In the genomic region with DNA sequence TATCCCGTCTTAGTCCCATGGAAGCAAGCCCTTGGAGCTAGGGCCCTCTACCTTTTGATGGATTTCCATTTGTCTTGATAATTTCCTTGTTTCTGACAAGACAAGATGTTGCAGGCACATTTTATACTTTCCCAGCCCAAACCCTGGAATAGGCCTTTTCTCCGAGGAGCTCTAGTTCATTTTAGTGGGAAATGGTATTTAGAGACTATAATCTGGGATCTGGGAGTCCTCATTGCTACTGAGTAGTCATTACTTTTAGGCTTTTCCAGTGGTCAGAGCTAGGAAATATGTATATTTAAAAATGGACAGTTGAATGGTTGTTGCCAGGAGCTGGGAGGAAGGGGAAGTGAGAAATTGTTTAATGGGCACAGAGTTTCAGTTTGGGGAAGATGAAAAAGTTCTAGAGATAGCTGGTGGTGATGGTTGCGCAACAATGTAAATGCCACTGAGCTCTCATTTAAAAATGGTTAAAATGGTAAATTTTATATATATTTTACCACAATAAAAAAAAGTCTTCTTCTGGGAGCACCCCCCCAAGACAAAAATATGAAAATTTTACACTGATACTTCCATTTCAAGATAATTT, we compare ENCODE assay signal across 15 cellular contexts. TPM values are rescaled to one million over a fixed set of nuclear protein-coding genes. Genes with fewer than 3 reads are reported as not detected.
DNase-seq lines count a peak whose midpoint lies in the region; ATAC-seq, FAIRE-seq and TF ChIP-seq lines count a peak whose summit lies in the region.
"Had no signal": no experiment of that assay in that cellular context is flagged by ENCODE, and none has a peak within 500 bp of the region (broad histone marks: within the 10 kb centered on the region; RNA-seq: fewer than 3 reads in every experiment).

No MANE protein-coding gene starts in this region.

- H3K9me3 Mint-ChIP-seq in dendritic cell treated with granulocyte-macrophage colony-stimulating factor and Interleukin-4, amounts not matched to agents 40 ng/mL and 50 ng/mL, for 4 days = no peaks in the 10 kb centered on the region
- H3K9me3 Mint-ChIP-seq: IgD-negative memory B cell; naive thymus-derived CD8-positive, alpha-beta T cell had no signal

- peak overlapping the region; percentile 73 for H3K27ac Mint-ChIP-seq in dendritic cell treated with granulocyte-macrophage colony-stimulating factor and Interleukin-4, amounts not matched to agents 40 ng/mL and 50 ng/mL, for 4 days

- intact Hi-C loops in dendritic cell treated with granulocyte-macrophage colony-stimulating factor and Interleukin-4, amounts not matched to agents 40 ng/mL and 50 ng/mL, for 4 days (cut with micrococcal nuclease) = no loop called here

- H3K27me3 Mint-ChIP-seq in dendritic cell treated with granulocyte-macrophage colony-stimulating factor and Interleukin-4, amounts not matched to agents 40 ng/mL and 50 ng/mL, for 4 days = no peaks in the 10 kb centered on the region
- H3K27me3 Mint-ChIP-seq: CD4-positive, alpha-beta memory T cell; IgD-negative memory B cell; naive thymus-derived CD8-positive, alpha-beta T cell had no signal

- DNase-seq in GM12891 (ENCODE audit: insufficient read length, low spot score) (no peak), NAMALWA (ENCODE audit: low spot score) (peak; percentile 55), DMS153 treated with DMSO at 0.1 percent for 48 hours (lab: John Stamatoyannopoulos, UW; ENCODE audit: unreplicated experiment) (no peak), NCI-H526 (lab: John Stamatoyannopoulos, UW) (no peak), HEK293T (ENCODE audit: extremely low spot score) (no peak), GM19238 (ENCODE audit: insufficient read length, low spot score) (no peak)
- DNase-seq: activated gamma-delta T cell treated with Interleukin-2 at 50 U/mL for 16 hours; GOT3; NCI-H2029 treated with DMSO at 0.1 percent for 48 hours; stimulated activated CD4-positive, alpha-beta T cell treated with anti-CD3 and anti-CD28 coated beads, Interleukin-4, amount 100 ng/mL, for 4 hours had no signal

- no peak for FAIRE-seq in GM12891 (lab: Jason Lieb, UNC)

- TF ChIP-seq POLR2A in GM12891 (IDR thresholded peaks at IDR 0.05; ENCODE audit: low read depth, low read length) = no peak

- H3K36me3 Mint-ChIP-seq in dendritic cell treated with granulocyte-macrophage colony-stimulating factor and Interleukin-4, amounts not matched to agents 40 ng/mL and 50 ng/mL, for 4 days (ENCODE audit: low read depth) = peaks cover 82% of the 10 kb centered on the region

- CTCF ChIA-PET in HEK293T (lab: Yijun Ruan, JAX) = interaction anchor here (0.5 kb wide), 1 partner anchor 19 kb away, joined by 3 read pairs; no protein-coding TSS in a partner anchor

- POLR2A ChIA-PET in HEK293T (lab: Yijun Ruan, JAX) = no interaction called here

- H3K4me3 Mint-ChIP-seq in dendritic cell treated with granulocyte-macrophage colony-stimulating factor and Interleukin-4, amounts not matched to agents 40 ng/mL and 50 ng/mL, for 4 days = no peak overlapping the region
- H3K4me3 Mint-ChIP-seq: CD4-positive, alpha-beta memory T cell; IgD-negative memory B cell; naive thymus-derived CD8-positive, alpha-beta T cell had no signal

- peaks cover 53% of the 10 kb centered on the region for H3K4me1 Mint-ChIP-seq in dendritic cell treated with granulocyte-macrophage colony-stimulating factor and Interleukin-4, amounts not matched to agents 40 ng/mL and 50 ng/mL, for 4 days (ENCODE audit: low read depth)

- peak; percentile 30 for ATAC-seq in GM19468 (IDR thresholded peaks at IDR 0.05; ENCODE audit: extremely low read depth, unreplicated experiment)
- ATAC-seq: naive thymus-derived CD8-positive, alpha-beta T cell had no signal

TF ChIP-seq in GM12891, 5 proteins besides CTCF, POLR2A, EP300 and RAD21:
- no peak for TF ChIP-seq POLR2AphosphoS5 (IDR thresholded peaks at IDR 0.05; ENCODE audit: low read depth, low read length)
- peak; percentile 92 for TF ChIP-seq SPI1 (IDR thresholded peaks at IDR 0.05; ENCODE audit: low read depth, low read length)
- TF ChIP-seq TAF1 (IDR thresholded peaks at IDR 0.05; ENCODE audit: low read depth, low read length) = no peak

TF ChIP-seq in HEK293T, 16 proteins besides CTCF, POLR2A, EP300 and RAD21:
- TF ChIP-seq SUZ12 (IDR thresholded peaks at IDR 0.05) = no peak
- no peak for TF ChIP-seq ELF4 (IDR thresholded peaks at IDR 0.05)
- no peak for TF ChIP-seq LEF1 (IDR thresholded peaks at IDR 0.05; ENCODE audit: borderline replicate concordance)
- no peak for TF ChIP-seq TARDBP (IDR thresholded peaks at IDR 0.05)
- TF ChIP-seq L3MBTL2 (conservative IDR thresholded peaks at IDR 0.05) = no peak
- TF ChIP-seq BHLHE40 (IDR thresholded peaks at IDR 0.05; ENCODE audit: borderline replicate concordance) = no peak
- TF ChIP-seq FOXA1 (IDR thresholded peaks at IDR 0.05) = no peak
TF ChIP-seq in HEK293T: peak in this region for 0.

RNA-seq across cellular contexts. Expression of a gene that starts 31.6 kb away (rescaled TPM):
- polyA plus RNA-seq in GM12891 (2012; ENCODE audit: low read depth, missing spikeins) = 42.0 TPM

RNA-seq across cellular contexts. Expression of a gene that starts 32.0 kb away (rescaled TPM):
- 13.5 TPM for polyA plus RNA-seq in GM12891 (2012; ENCODE audit: low read depth, missing spikeins)
